ENCODE assay signal across 8 cellular contexts in genomic region chr9:104386425-104387069, GRCh38.
DNase-seq lines count a peak whose midpoint lies in the region; ATAC-seq, FAIRE-seq and TF ChIP-seq lines count a peak whose summit lies in the region.

No MANE protein-coding gene starts in this region.

- FAIRE-seq in RCC 7860 (lab: Jason Lieb, UNC) (no peak), small intestine (lab: Jason Lieb, UNC) (no peak)

- H3K9me3 Mint-ChIP-seq in activated T-cell treated with anti-CD3 and anti-CD28 coated beads, Interleukin-2, amount 50 U/mL, for 4 hours = no peaks in the 10 kb centered on the region

- no peaks in the 10 kb centered on the region for H3K9me3 ChIP-seq in small intestine (ENCODE audit: control insufficient read depth, low read depth)

- ATAC-seq in GM21529 (IDR thresholded peaks at IDR 0.05; ENCODE audit: unreplicated experiment) = peak; percentile 82
- no peak for ATAC-seq in activated CD4-positive, CD25-positive, alpha-beta regulatory T cell treated with anti-CD3 and anti-CD28 coated beads, Interleukin-2, amount 50 U/mL, for 24 hours
- no peak for ATAC-seq in activated T-cell treated with anti-CD3 and anti-CD28 coated beads, Interleukin-2, amount 50 U/mL, for 4 hours

- H3K27ac ChIP-seq in small intestine (ENCODE audit: low read depth in 1 of 2, low read length in 1 of 2) = no peak overlapping the region

- H3K4me3 ChIP-seq in LNCaP clone FGC (ENCODE audit: low read depth, low read length) = no peak overlapping the region
- no peak overlapping the region for H3K4me3 ChIP-seq in small intestine (ENCODE audit: low read depth in 1 of 2, low read length in 2 of 2)

- 0 to 2% (median 0%) methylated on average over 1 of the region's 1 CpG for WGBS in small intestine, 3 donors

- H3K27me3 Mint-ChIP-seq in activated T-cell treated with anti-CD3 and anti-CD28 coated beads, Interleukin-2, amount 50 U/mL, for 4 hours (ENCODE audit: low read depth) = no peaks in the 10 kb centered on the region

- no peaks in the 10 kb centered on the region for H3K4me1 Mint-ChIP-seq in activated T-cell treated with anti-CD3 and anti-CD28 coated beads, Interleukin-2, amount 50 U/mL, for 4 hours (ENCODE audit: low read depth)

- no peaks in the 10 kb centered on the region for H3K27me3 ChIP-seq in small intestine (ENCODE audit: control insufficient read depth in 2 of 2, insufficient read depth in 2 of 2, low read length in 2 of 2)

- peak; percentile 73 for TF ChIP-seq CTCF in LNCaP clone FGC (IDR thresholded peaks at IDR 0.05; ENCODE audit: control insufficient read depth, extremely low read depth, insufficient read depth)

- H3K36me3 ChIP-seq in small intestine (ENCODE audit: control insufficient read depth in 2 of 2, insufficient read depth in 2 of 2, low read length in 2 of 2) = no peaks in the 10 kb centered on the region

- no peaks in the 10 kb centered on the region for H3K36me3 Mint-ChIP-seq in activated T-cell treated with anti-CD3 and anti-CD28 coated beads, Interleukin-2, amount 50 U/mL, for 4 hours (ENCODE audit: insufficient read depth)

- no peak overlapping the region for H3K4me3 Mint-ChIP-seq in activated T-cell treated with anti-CD3 and anti-CD28 coated beads, Interleukin-2, amount 50 U/mL, for 4 hours

- peak; percentile 4 for DNase-seq in Daoy (ENCODE audit: low read depth)
- peak; percentile 14 for DNase-seq in LNCaP clone FGC (ENCODE audit: low read depth)
- peak; percentile 56 for DNase-seq in RCC 7860 (ENCODE audit: low spot score)
- DNase-seq in fibroblast of peridontal ligament (ENCODE audit: extremely low read depth) = peak; percentile 38
- peak; percentile 18 for DNase-seq in small intestine
- DNase-seq in activated T-cell treated with anti-CD3 and anti-CD28 coated beads, Interleukin-2, amount 50 U/mL, for 4 hours = no peak

- H3K4me1 ChIP-seq in small intestine (ENCODE audit: control insufficient read depth in 2 of 2, insufficient read depth in 1 of 2, low read depth in 1 of 2, low read length in 1 of 2) = no peaks in the 10 kb centered on the region
